Comparison of ENCODE assay signal across 8 cellular contexts in the genomic region with DNA sequence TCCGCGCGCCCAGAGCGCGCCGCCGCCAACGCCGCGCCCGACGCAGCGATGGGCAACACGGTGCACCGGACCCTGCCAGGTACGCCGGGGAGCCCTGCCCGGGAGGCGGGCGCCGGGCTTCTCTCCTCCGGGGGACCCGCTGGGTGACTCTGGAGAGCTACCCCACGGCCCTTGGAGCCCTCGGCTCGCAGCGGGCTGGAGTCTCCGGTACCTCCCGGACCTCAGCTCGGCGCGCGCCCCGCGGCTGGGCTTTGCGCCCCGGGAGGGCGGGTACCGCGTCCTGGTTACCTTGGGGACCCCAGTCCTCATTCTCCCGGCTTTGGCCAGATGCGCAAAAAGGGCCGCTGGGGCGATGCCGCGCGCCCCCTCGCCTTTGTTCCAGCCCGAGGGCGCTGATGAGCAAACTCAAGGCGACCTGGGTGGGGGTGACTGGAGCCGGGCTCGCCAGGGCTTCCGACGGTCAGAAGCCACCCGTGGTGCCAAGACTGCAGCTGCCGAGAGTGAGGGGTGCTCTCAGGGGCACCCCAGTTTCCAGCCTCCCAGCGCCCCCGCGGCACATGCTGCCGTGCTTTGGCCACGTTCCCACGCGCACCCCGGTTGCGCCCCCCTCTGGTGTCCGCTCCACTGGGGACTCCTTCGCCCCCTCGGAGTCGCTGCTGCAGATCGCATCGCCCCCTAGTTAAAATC. TPM values are rescaled to one million over a fixed set of nuclear protein-coding genes. Genes with fewer than 3 reads are reported as not detected.
DNase-seq lines count a peak whose midpoint lies in the region; TF ChIP-seq lines count a peak whose summit lies in the region.

No MANE protein-coding gene starts in this region.

- peaks cover 31% of the 10 kb centered on the region for H3K4me1 ChIP-seq in SJSA1 (replicated peaks)
- peaks cover 8% of the 10 kb centered on the region for H3K4me1 ChIP-seq in fibroblast of lung (ENCODE audit: control insufficient read depth, extremely low read depth, insufficient read depth, low read length)
- H3K4me1 ChIP-seq in ovary (ENCODE audit: insufficient read depth) = peaks cover 4% of the 10 kb centered on the region

- H3K4me3 ChIP-seq in SJSA1 (peak overlapping the region; percentile 96), fibroblast of lung (replicated peaks in 1 of 4; ENCODE audit: control extremely low read depth in 1 of 4, insufficient read depth in 1 of 4, low read depth in 3 of 4, low read length in 4 of 4) (peak overlapping the region; percentile 37 to 76 (median 66)), ovary (peak overlapping the region; percentile 73)

- WGBS in ovary, 3 donors = 1 to 2% (median 1%) methylated on average over 26 to 72 of the region's 72 CpGs

- peaks cover 6% of the 10 kb centered on the region for H3K79me2 ChIP-seq in fibroblast of lung (ENCODE audit: control insufficient read depth, insufficient read depth, low read length)

- TF ChIP-seq POLR2A in ovary (IDR thresholded peaks at IDR 0.05) = no peak

- H3K9ac ChIP-seq in fibroblast of lung (ENCODE audit: insufficient read depth, low read length) = peak overlapping the region; percentile 57

- no peak for TF ChIP-seq EP300 in ovary (IDR thresholded peaks at IDR 0.05)

- peaks cover 31% of the 10 kb centered on the region for H3K36me3 ChIP-seq in SJSA1
- no peaks in the 10 kb centered on the region for H3K36me3 ChIP-seq in fibroblast of lung (ENCODE audit: control insufficient read depth, insufficient read depth, low read length)
- H3K36me3 ChIP-seq in ovary = no peaks in the 10 kb centered on the region

- peak overlapping the region; percentile 55 for H3K4me2 ChIP-seq in fibroblast of lung (ENCODE audit: extremely low read depth, insufficient read depth, low read length)

- intact Hi-C loops in ovary (cut with DNase I) = loop anchor here (2.0 to 10.0 kb wide), 7 partner anchors 53 to 164 kb away; no protein-coding TSS in a partner anchor

- peak overlapping the region; percentile 44 for H2AFZ ChIP-seq in fibroblast of lung (ENCODE audit: low read length)

- no peak for TF ChIP-seq CTCF in fibroblast of lung (conservative IDR thresholded peaks at IDR 0.05 in 1 of 2, IDR thresholded peaks at IDR 0.05 in 1 of 2; ENCODE audit: low read depth in 1 of 2, low read length in 2 of 2)
- peak in 1 of 3 donors; percentile 40 for TF ChIP-seq CTCF in ovary (IDR thresholded peaks at IDR 0.05)

- H3K27me3 ChIP-seq in SJSA1 (replicated peaks) = no peaks in the 10 kb centered on the region
- no peaks in the 10 kb centered on the region for H3K27me3 ChIP-seq in fibroblast of lung (ENCODE audit: control insufficient read depth, insufficient read depth, low read length)
- no peaks in the 10 kb centered on the region for H3K27me3 ChIP-seq in ovary

- peak; percentile 57 for DNase-seq in activated CD8-positive, alpha-beta memory T cell treated with anti-CD3 and anti-CD28 coated beads, Interleukin-2, amount 50 U/mL, for 48 hours
- DNase-seq in activated CD8-positive, alpha-beta memory T cell treated with anti-CD3 and anti-CD28 coated beads, Interleukin-2, amount 50 U/mL, for 4 hours = no peak
- DNase-seq in SJSA1 (ENCODE audit: low read depth in 1 of 2, low spot score in 2 of 2) (peak in 1 of 2 experiments; percentile 81), fibroblast of lung (ENCODE audit: low read depth in 2 of 2) (no peak), ovary (peak; percentile 44 to 72 (median 68)), NCI-H510A (lab: John Stamatoyannopoulos, UW) (no peak), DMS153 (lab: John Stamatoyannopoulos, UW) (no peak)
- DNase-seq in central memory CD4-positive, alpha-beta T cell = no peak

- H3K27ac ChIP-seq in SJSA1 (peak overlapping the region; percentile 29), fibroblast of lung (ENCODE audit: insufficient read depth, low read length) (peak overlapping the region; percentile 32), ovary (peak overlapping the region; percentile 38 to 89)

- no peaks in the 10 kb centered on the region for H4K20me1 ChIP-seq in fibroblast of lung (ENCODE audit: control insufficient read depth, extremely low read depth, insufficient read depth, low read length)

- H3K9me3 ChIP-seq in SJSA1 (replicated peaks) (peaks cover 4% of the 10 kb centered on the region), fibroblast of lung (ENCODE audit: control insufficient read depth, insufficient read depth, low read depth, low read length) (no peaks in the 10 kb centered on the region), ovary (no peaks in the 10 kb centered on the region)

RNA-seq across cellular contexts. Expression of gene NEURL1B, which starts 0.4 kb away (rescaled TPM):
- total RNA-seq in SJSA1 (2014; rRNA removed; shearing (Covaris generic)) = 7.4 and 15.4 TPM in 2 replicates
- total RNA-seq in fibroblast of lung = 2.6 and 6.1 TPM in 2 replicates
- 5.0 and 5.5 TPM in 2 replicates for polyA plus RNA-seq in fibroblast of lung
- 6.6 and 6.8 TPM in 2 replicates for polyA plus RNA-seq in fibroblast of lung (2012)
- 8.7 and 9.3 TPM in 2 replicates for polyA minus RNA-seq in fibroblast of lung (ENCODE audit: low replicate concordance)
- 10 to 100 TPM; 15.0 to 75.1 (median 36.3) TPM for total RNA-seq in ovary
- 10 to 100 TPM; 24.2 to 39.0 TPM for polyA plus RNA-seq in ovary

Comparison
In these comparisons a context has a peak if more than half of its experiments do, and no peak if none do; other contexts are left out.
1. DNase-seq: peak in activated CD8-positive, alpha-beta memory T cell treated with anti-CD3 and anti-CD28 coated beads, Interleukin-2, amount 50 U/mL, for 48 hours (single experiment) and ovary (5 of 5); none in activated CD8-positive, alpha-beta memory T cell treated with anti-CD3 and anti-CD28 coated beads, Interleukin-2, amount 50 U/mL, for 4 hours (single experiment), fibroblast of lung (0 of 2), NCI-H510A (single experiment), central memory CD4-positive, alpha-beta T cell (single experiment) and DMS153 (single experiment).
2. Peak in every context shown above with its lines, with median percentiles within 50 percentile points of each other: H3K27ac ChIP-seq and H3K4me3 ChIP-seq.